In genomic region chr20:54474866-54475265, GRCh38 we compare ENCODE assay signal across 10 cellular contexts. TPM values are rescaled to one million over a fixed set of nuclear protein-coding genes. Genes with fewer than 3 reads are reported as not detected.
DNase-seq lines count a peak whose midpoint lies in the region; ATAC-seq and TF ChIP-seq lines count a peak whose summit lies in the region.
"Had no signal": no experiment of that assay in that cellular context is flagged by ENCODE, and none has a peak within 500 bp of the region (broad histone marks: within the 10 kb centered on the region; RNA-seq: fewer than 3 reads in every experiment).

No MANE protein-coding gene starts in this region.

- no peaks in the 10 kb centered on the region for H3K9me3 ChIP-seq in iPS DF 6.9 (ENCODE audit: control insufficient read depth, insufficient read depth, low read length)
- H3K9me3 ChIP-seq in sigmoid colon, result no peaks in the 10 kb centered on the region
- H3K9me3 ChIP-seq: spleen had no signal

- H3K27me3 ChIP-seq in iPS DF 6.9 (ENCODE audit: control insufficient read depth, insufficient read depth, low read length) (peaks cover 3% of the 10 kb centered on the region; the same call in 1 of the 2 replicates), sigmoid colon (peaks cover 0 to 9% (median 0%) of the 10 kb centered on the region in 3 donors), foreskin keratinocyte (peaks cover 44% of the 10 kb centered on the region)

- no CpG with 5 or more reads among the region's 10 CpGs for WGBS in iPS DF 6.9 (ENCODE audit: insufficient coverage, insufficient read length)
- WGBS in sigmoid colon, 2 donors, result 7 to 10% methylated on average over 10 of the region's 10 CpGs

- no peak for TF ChIP-seq POLR2A in sigmoid colon (IDR thresholded peaks at IDR 0.05)

- H3K4me1 ChIP-seq in iPS DF 6.9 (ENCODE audit: control insufficient read depth, insufficient read depth, low read length) (no peaks in the 10 kb centered on the region; the same call in 1 of the 2 replicates), sigmoid colon (peaks cover 0 to 14% (median 12%) of the 10 kb centered on the region in 4 donors), foreskin keratinocyte (no peaks in the 10 kb centered on the region)

- DNase-seq in AG10803 (ENCODE audit: low read depth) (no peak), iPS DF 6.9 (ENCODE audit: low read depth, low spot score) (no peak), sigmoid colon (no peak), foreskin keratinocyte (no peak)
- DNase-seq: spleen had no signal

- no peak for TF ChIP-seq CTCF in AG10803 (conservative IDR thresholded peaks at IDR 0.05; ENCODE audit: low read length)
- no peak for TF ChIP-seq CTCF in sigmoid colon (IDR thresholded peaks at IDR 0.05)
- TF ChIP-seq CTCF in foreskin keratinocyte (conservative IDR thresholded peaks at IDR 0.05), result no peak

- peak overlapping the region; percentile 65 for H3K4me3 ChIP-seq in AG10803 (ENCODE audit: low read length)
- H3K4me3 ChIP-seq in iPS DF 6.9 (ENCODE audit: low read length), result peak overlapping the region; percentile 80; the same call in 1 of the 2 replicates
- peak overlapping the region; percentile 47 to 67 (median 56) for H3K4me3 ChIP-seq in sigmoid colon

- no peak for TF ChIP-seq EP300 in sigmoid colon (IDR thresholded peaks at IDR 0.05)

- H3K27ac ChIP-seq in angular gyrus (ENCODE audit: low read depth, low read length) (peak overlapping the region; percentile 45), iPS DF 6.9 (ENCODE audit: low read length) (no peak overlapping the region), sigmoid colon (peak overlapping the region in 1 of 4 donors; percentile 34), foreskin keratinocyte (no peak overlapping the region)
- H3K27ac ChIP-seq: spleen had no signal

- intact Hi-C loops in sigmoid colon (cut with DNase I), result no loop called here

- no peaks in the 10 kb centered on the region for H3K36me3 ChIP-seq in iPS DF 6.9 (ENCODE audit: control insufficient read depth, insufficient read depth, low read length)
- H3K36me3 ChIP-seq in sigmoid colon, result no peaks in the 10 kb centered on the region
- H3K36me3 ChIP-seq: spleen had no signal

- ATAC-seq in HG03521 (IDR thresholded peaks at IDR 0.05; ENCODE audit: unreplicated experiment), result no peak
- no peak for ATAC-seq in foreskin keratinocyte
- ATAC-seq in HG02840 (IDR thresholded peaks at IDR 0.05; ENCODE audit: low FRiP score, unreplicated experiment), result no peak
- no peak for ATAC-seq in HG03135 (IDR thresholded peaks at IDR 0.05; ENCODE audit: unreplicated experiment)
- ATAC-seq: stimulated activated memory B cell treated with anti-CD40 and anti-IgM and Interleukin-4, amounts not matched to agents 10 μg/mL and 1 μg/mL and 100 μg/mL, for 72 hours had no signal

RNA-seq across cellular contexts. Expression of gene DOK5, which starts 0.5 kb away (rescaled TPM):
- total RNA-seq in sigmoid colon (1 to 10 TPM; 1.6 to 5.0 (median 2.4) TPM), foreskin keratinocyte (not detected in 2 replicates)
- polyA plus RNA-seq in sigmoid colon (under 1 TPM in 2 of 3 donors, not detected in 1; 0.32 to 0.60 TPM), foreskin keratinocyte (not detected in 2 replicates)
